Comparison of ENCODE assay signal across 8 cellular contexts in genomic region chr11:65497141-65498041, GRCh38. TPM values are rescaled to one million over a fixed set of nuclear protein-coding genes. Genes with fewer than 3 reads are reported as not detected.
DNase-seq lines count a peak whose midpoint lies in the region; ATAC-seq and TF ChIP-seq lines count a peak whose summit lies in the region.

No MANE protein-coding gene starts in this region.

- no peaks in the 10 kb centered on the region for H3K27me3 ChIP-seq in sigmoid colon

- ATAC-seq in GM18511 (IDR thresholded peaks at IDR 0.05; ENCODE audit: unreplicated experiment) (peak; percentile 76), HG03039 (IDR thresholded peaks at IDR 0.05; ENCODE audit: unreplicated experiment) (peak; percentile 60)

- H3K4me1 ChIP-seq in sigmoid colon, result peaks cover 3 to 48% (median 47%) of the 10 kb centered on the region in 4 donors

- peak overlapping the region; percentile 73 to 92 (median 84) for H3K4me3 ChIP-seq in sigmoid colon

- intact Hi-C loops in sigmoid colon (cut with DNase I), result loop anchor here (1.0 kb wide), 2 partner anchors 20 to 78 kb away; no protein-coding TSS in a partner anchor

- TF ChIP-seq EP300 in sigmoid colon (IDR thresholded peaks at IDR 0.05), result peak; percentile 90 to 100 (median 95)

- TF ChIP-seq POLR2A in sigmoid colon (IDR thresholded peaks at IDR 0.05), result peak; percentile 82 to 87

- H3K9me3 ChIP-seq in sigmoid colon, result no peaks in the 10 kb centered on the region

- WGBS in sigmoid colon, 2 donors, result 0 to 1% methylated on average over 61 of the region's 61 CpGs

- TF ChIP-seq CTCF in sigmoid colon (IDR thresholded peaks at IDR 0.05), result no peak

- DNase-seq in NCI-H2081 (lab: John Stamatoyannopoulos, UW) (peak; percentile 98 to 99), T-helper 9 cell (peak; percentile 94), astrocyte of the hippocampus (ENCODE audit: low read depth, low spot score) (peak; percentile 100), hypothalamus (lab: John Stamatoyannopoulos, UW) (peak; percentile 83 to 100 (median 98)), sigmoid colon (peak; percentile 100), GM19240 (ENCODE audit: insufficient read length, low spot score) (no peak)

- peaks cover 10 to 21% (median 16%) of the 10 kb centered on the region in 4 donors for H3K36me3 ChIP-seq in sigmoid colon

- H3K27ac ChIP-seq in sigmoid colon, result peak overlapping the region; percentile 92 to 100 (median 97)

RNA-seq across cellular contexts. Expression of gene MALAT1, which starts 1.5 kb away (rescaled TPM):
- total RNA-seq in sigmoid colon, result over 10,000 TPM; 10,511 to 32,672 (median 12,130) TPM
- 1,000 to 10,000 TPM in 1 of 3 donors, 100 to 1,000 TPM in 1, 1 to 10 TPM in 1; 6.6 to 1,968 (median 374) TPM for polyA plus RNA-seq in sigmoid colon

RNA-seq across cellular contexts. Expression of gene SCYL1, which starts 27.5 kb away (rescaled TPM):
- 100 to 1,000 TPM in 1 of 4 donors, 10 to 100 TPM in 3; 67.1 to 100 (median 77.7) TPM for total RNA-seq in sigmoid colon
- polyA plus RNA-seq in sigmoid colon, result 10 to 100 TPM; 57.3 to 66.1 (median 61.7) TPM
